1 cellular context compared by ENCODE assay signal in the genomic region with DNA sequence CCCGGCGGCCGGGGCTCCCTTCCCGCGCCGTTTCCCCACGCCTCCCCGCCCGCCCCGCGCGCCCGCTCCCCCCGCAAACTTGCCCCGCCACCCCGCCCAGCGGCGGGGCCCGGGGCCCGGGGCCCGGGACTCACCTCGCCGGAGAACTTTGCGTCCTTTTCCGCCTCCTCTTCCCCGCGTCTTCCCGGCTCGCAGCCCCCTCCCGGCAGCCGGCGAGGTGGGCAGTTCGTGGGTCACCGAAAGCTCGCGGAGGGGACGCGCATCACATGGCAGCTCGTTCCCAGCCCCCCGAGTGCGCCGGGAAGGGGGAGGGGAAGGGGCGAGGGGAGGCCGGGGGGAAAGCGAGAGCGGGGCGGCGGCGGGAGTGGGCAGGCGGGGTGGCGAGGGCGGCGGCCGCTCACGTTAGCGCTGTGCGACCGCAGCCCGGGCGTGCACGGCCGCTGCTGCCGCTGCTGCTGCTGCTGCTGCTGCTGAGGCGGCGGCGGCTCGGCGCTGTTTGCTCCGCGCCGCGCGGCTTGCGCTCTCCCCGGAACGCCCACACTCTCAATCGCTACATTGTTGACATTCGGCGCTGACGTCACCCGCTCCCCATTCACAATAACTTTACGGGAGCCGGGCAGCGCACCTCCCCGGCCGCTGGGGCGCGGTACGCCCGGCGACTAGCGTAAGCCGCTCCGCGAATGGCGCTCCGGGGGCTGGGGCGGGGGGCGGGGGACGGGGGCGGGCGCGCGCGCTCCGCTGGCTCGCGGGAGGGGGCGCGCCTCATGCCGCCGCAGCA.
TF ChIP-seq lines count a peak whose summit lies in the region.

A gene (minus strand): TSS at position 498 of the 778 bp plus-strand sequence. CDS start 287,999 bp downstream, outside the sequence.

TF ChIP-seq in Ishikawa, 13 proteins besides CTCF, POLR2A, EP300 and RAD21 (continued from another document):
- TF ChIP-seq, protein P1, sequence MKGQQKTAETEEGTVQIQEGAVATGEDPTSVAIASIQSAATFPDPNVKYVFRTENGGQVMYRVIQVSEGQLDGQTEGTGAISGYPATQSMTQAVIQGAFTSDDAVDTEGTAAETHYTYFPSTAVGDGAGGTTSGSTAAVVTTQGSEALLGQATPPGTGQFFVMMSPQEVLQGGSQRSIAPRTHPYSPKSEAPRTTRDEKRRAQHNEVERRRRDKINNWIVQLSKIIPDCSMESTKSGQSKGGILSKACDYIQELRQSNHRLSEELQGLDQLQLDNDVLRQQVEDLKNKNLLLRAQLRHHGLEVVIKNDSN (IDR thresholded peaks at IDR 0.05): no peak; the same call in 1 of the 2 replicates
TF ChIP-seq in Ishikawa: peak in this region for 6.
